ENCODE assay signal across 1 cellular context in genomic region chr4:153555730-153556440, GRCh38.
TF ChIP-seq lines count a peak whose summit lies in the region.

No MANE protein-coding gene starts in this region.

TF ChIP-seq in K562, 482 proteins besides CTCF, POLR2A, EP300 and RAD21 (continued from another document):
- TF ChIP-seq ZBTB33 (CRISPR knock-in tag; IDR thresholded peaks at IDR 0.05) = peak; percentile 91
TF ChIP-seq in K562: peak in this region for 2.
